In the genomic region with DNA sequence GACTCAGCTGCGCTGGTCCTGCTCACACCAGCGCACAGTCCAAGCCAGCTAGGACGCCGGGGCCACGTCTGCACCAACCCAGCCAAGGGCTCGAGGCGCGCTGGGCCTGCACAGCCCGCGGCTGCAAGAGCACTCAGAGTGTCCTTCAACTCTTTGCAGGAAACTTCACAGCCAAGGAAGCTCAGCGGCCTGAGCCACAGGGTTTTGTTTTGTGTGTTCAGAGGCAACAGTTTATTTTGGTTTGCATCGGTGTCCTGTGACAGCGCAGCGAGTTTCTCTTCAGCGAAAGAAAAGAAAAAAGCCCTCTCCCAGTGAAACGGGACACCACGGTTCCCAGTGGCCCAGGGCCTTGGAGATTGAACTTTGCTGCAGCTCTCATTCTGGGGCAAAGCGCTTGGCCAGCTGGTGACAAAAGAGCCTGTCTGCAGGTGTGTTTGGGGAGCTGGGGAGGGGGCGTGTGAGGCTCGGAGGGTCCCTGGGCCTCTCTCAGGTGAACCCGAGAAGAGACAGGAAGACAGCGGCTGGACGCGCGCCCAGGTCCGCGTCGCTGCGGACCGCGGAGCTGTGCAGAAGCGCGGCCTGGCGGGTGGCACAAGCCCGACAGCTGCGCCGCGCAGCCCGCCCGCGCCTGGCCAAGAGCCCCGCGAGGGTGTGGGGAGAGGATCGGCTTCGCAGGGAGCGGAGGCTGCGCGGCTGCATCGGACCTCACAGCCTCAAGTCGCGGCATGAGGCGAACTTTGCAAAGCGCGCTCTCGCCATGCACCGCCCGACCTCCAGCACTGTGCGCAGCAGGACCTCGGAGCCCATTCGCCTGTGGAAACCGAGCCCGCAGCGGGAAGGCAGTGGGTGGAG, we compare ENCODE assay signal across 8 cellular contexts. TPM values are rescaled to one million over a fixed set of nuclear protein-coding genes. Genes with fewer than 3 reads are reported as not detected.
DNase-seq lines count a peak whose midpoint lies in the region; ATAC-seq, FAIRE-seq and TF ChIP-seq lines count a peak whose summit lies in the region.
"Had no signal": no experiment of that assay in that cellular context is flagged by ENCODE, and none has a peak within 500 bp of the region (broad histone marks: within the 10 kb centered on the region; RNA-seq: fewer than 3 reads in every experiment).

No MANE protein-coding gene starts in this region.

- no peaks in the 10 kb centered on the region for H3K9me3 ChIP-seq in colonic mucosa
- no peaks in the 10 kb centered on the region for H3K9me3 ChIP-seq in left lung
- no peaks in the 10 kb centered on the region for H3K9me3 ChIP-seq in suprapubic skin

- peak overlapping the region; percentile 44 for H3K4me3 ChIP-seq in colonic mucosa
- H3K4me3 ChIP-seq in left lung: peak overlapping the region; percentile 45
- peak overlapping the region; percentile 68 for H3K4me3 ChIP-seq in suprapubic skin

- intact Hi-C loops in colonic mucosa (cut with DNase I) (loop anchor here (10.0 kb wide), 1 partner anchor 459 kb away; no protein-coding TSS in a partner anchor), left lung (cut with DNase I) (loop anchor here in 1 of 2 donors (5.0 kb wide), 1 partner anchor 697 kb away; no protein-coding TSS in a partner anchor)

- DNase-seq in HTR-8/SVneo (ENCODE audit: insufficient read length, low spot score) (peak; percentile 14), colonic mucosa (peak; percentile 18), left lung (no peak), suprapubic skin (ENCODE audit: low spot score in 2 of 2) (peak; percentile 62 to 78), SKM-1 (lab: John Stamatoyannopoulos, UW; ENCODE audit: unreplicated experiment) (no peak), Kasumi-1 (lab: John Stamatoyannopoulos, UW) (no peak)
- DNase-seq: SIG-M5 had no signal

- WGBS in suprapubic skin: 3% methylated on average over 47 of the region's 63 CpGs

- peaks cover 21% of the 10 kb centered on the region for H3K27me3 ChIP-seq in colonic mucosa
- peaks cover 14 to 72% of the 10 kb centered on the region in 2 donors for H3K27me3 ChIP-seq in left lung
- H3K27me3 ChIP-seq in suprapubic skin: peaks cover 46% of the 10 kb centered on the region

- peak overlapping the region; percentile 51 to 63 for H3K9ac ChIP-seq in colonic mucosa (ENCODE audit: low read depth in 2 of 2, low read length in 2 of 2)

- no peak for TF ChIP-seq EP300 in suprapubic skin (IDR thresholded peaks at IDR 0.05)

- H3K4me1 ChIP-seq in colonic mucosa: no peaks in the 10 kb centered on the region
- peaks cover 6 to 22% of the 10 kb centered on the region in 2 donors for H3K4me1 ChIP-seq in left lung
- peaks cover 38% of the 10 kb centered on the region for H3K4me1 ChIP-seq in suprapubic skin

- peak; percentile 63 for FAIRE-seq in HTR-8/SVneo (lab: Jason Lieb, UNC)

- H3K36me3 ChIP-seq in colonic mucosa (no peaks in the 10 kb centered on the region), left lung (no peaks in the 10 kb centered on the region), suprapubic skin (peaks cover 2% of the 10 kb centered on the region)

- no peak for TF ChIP-seq POLR2A in suprapubic skin (IDR thresholded peaks at IDR 0.05)

- TF ChIP-seq CTCF in colonic mucosa (IDR thresholded peaks at IDR 0.05) (no peak), left lung (IDR thresholded peaks at IDR 0.05) (no peak), suprapubic skin (IDR thresholded peaks at IDR 0.05) (no peak)

- ATAC-seq in left lung (peak; percentile 16), GM18520 (IDR thresholded peaks at IDR 0.05; ENCODE audit: unreplicated experiment) (no peak)

- H3K27ac ChIP-seq in colonic mucosa: peak overlapping the region; percentile 12
- no peak overlapping the region for H3K27ac ChIP-seq in left lung
- H3K27ac ChIP-seq in suprapubic skin: peak overlapping the region; percentile 48

RNA-seq across cellular contexts. Expression of gene CXCL12, which starts 0.9 kb away (rescaled TPM):
- total RNA-seq in colonic mucosa (10 to 100 TPM; 17.5 to 56.2 TPM), left lung (10 to 100 TPM; 77.9 to 89.6 TPM), suprapubic skin (10 to 100 TPM; 13.9 to 44.7 (median 27.6) TPM)

Comparison
In these comparisons a context has a peak if more than half of its experiments do, and no peak if none do; other contexts are left out.
1. DNase-seq: peak in HTR-8/SVneo (single experiment), colonic mucosa (single experiment) and suprapubic skin (2 of 2); none in left lung (0 of 2), SKM-1 (single experiment) and Kasumi-1 (0 of 2).
2. H3K27ac ChIP-seq: peak in colonic mucosa (single experiment) and suprapubic skin (single experiment); none in left lung (0 of 2).
3. Peak in every context shown above with its lines, with median percentiles within 50 percentile points of each other: H3K4me3 ChIP-seq.